In the genomic region with DNA sequence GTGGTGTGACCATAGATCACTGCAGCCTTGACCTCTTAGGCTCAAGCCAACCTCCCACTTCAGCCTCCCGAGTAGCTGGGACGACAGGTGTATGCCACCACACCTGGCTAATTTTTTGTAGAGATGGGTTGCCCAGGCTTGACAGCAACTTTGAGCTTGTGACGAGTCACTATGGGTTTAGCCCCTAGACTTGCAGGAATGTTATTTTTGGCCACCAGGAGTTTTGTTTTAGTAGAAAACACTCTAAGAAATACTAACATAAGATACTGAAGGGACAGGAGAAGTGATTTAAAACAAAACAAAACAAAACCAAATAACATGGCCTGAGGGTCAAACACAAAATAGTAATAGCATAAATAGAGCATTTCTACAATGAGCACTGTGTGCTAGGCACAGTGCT, we compare ENCODE assay signal across 24 cellular contexts.
"Had no signal": no experiment of that assay in that cellular context is flagged by ENCODE, and none has a peak within 500 bp of the region (broad histone marks: within the 10 kb centered on the region; RNA-seq: fewer than 3 reads in every experiment).

No MANE protein-coding gene starts in this region.

- ATAC-seq: activated CD4-positive, alpha-beta T cell treated with anti-CD3 and anti-CD28 coated beads for 36 hours; left cardiac atrium; left ventricle myocardium superior; mucosa of descending colon; natural killer cell treated with Interleukin-12 subunit alpha and Interleukin-12 subunit beta and Interleukin-15 and Interleukin-18, amount 100 ng/mL, for 72 hours; right cardiac atrium had no signal

- H3K4me1 ChIP-seq: esophagus muscularis mucosa, spleen, uterus had no signal

- DNase-seq: activated CD4-positive, alpha-beta T cell treated with anti-CD3 and anti-CD28 coated beads for 36 hours; activated CD4-positive, CD25-positive, alpha-beta regulatory T cell; activated effector memory CD4-positive, alpha-beta T cell treated with anti-CD3 and anti-CD28 coated beads, Interleukin-2, amount 50 U/mL, for 16 hours; activated naive CD4-positive, alpha-beta T cell treated with anti-CD3 and anti-CD28 coated beads, Interleukin-2, amount 10 ng/mL, durations not matched to agents 7 days and 5 days; activated naive CD8-positive, alpha-beta T cell treated with anti-CD3 and anti-CD28 coated beads, Interleukin-2, amount 10 ng/mL, durations not matched to agents 7 days and 5 days; amniotic stem cell; brain microvascular endothelial cell; caudate nucleus; left cardiac atrium; left ventricle myocardium superior; mucosa of descending colon; posterior cingulate gyrus; right cardiac atrium; spleen; stimulated activated CD4-positive, alpha-beta T cell treated with anti-CD3 and anti-CD28 coated beads, Interleukin-4, amount 100 ng/mL, for 1 hour; T-helper 1 cell; trophoblast cell; uterus had no signal

- H3K4me3 ChIP-seq: esophagus muscularis mucosa, mucosa of descending colon, spleen, thoracic aorta, uterus had no signal

- H3K9me3 ChIP-seq: esophagus muscularis mucosa, mucosa of descending colon, spleen, thoracic aorta, uterus had no signal

- H3K27me3 ChIP-seq: brain microvascular endothelial cell, esophagus muscularis mucosa, spleen, uterus had no signal

- H3K27ac ChIP-seq: brain microvascular endothelial cell, esophagus muscularis mucosa, spleen, thoracic aorta, uterus had no signal

- H3K36me3 ChIP-seq: uterus had no signal

- FAIRE-seq: astrocyte, frontal cortex, keratinocyte had no signal
